Comparison of ENCODE assay signal across 11 cellular contexts in the genomic region with DNA sequence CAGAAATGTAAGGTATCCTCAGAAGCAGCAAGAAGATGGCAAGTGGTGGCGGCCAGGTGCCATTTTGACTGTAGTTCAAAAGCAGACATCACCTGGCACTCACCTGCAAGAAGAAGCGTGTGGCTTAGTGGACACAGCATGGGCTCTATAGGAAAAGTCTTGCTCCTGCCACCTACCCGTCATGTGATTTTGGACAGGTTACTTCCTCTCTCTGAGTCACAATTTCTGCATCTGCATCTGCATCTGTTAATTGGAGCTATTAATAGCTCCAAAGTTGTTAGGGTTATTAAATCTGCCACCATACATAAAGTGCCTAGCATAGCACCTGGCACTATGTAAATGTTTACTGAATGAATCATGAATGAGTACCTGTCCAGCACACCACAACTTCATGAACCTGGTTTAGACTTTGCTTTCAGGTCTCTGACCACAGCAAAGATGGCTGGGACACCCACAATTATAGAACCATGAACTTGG.
DNase-seq lines count a peak whose midpoint lies in the region; ATAC-seq and TF ChIP-seq lines count a peak whose summit lies in the region.
"Had no signal": no experiment of that assay in that cellular context is flagged by ENCODE, and none has a peak within 500 bp of the region (broad histone marks: within the 10 kb centered on the region; RNA-seq: fewer than 3 reads in every experiment).

No MANE protein-coding gene starts in this region.

- DNase-seq in DMS153 (lab: John Stamatoyannopoulos, UW) (peak; percentile 95), LNCaP clone FGC (ENCODE audit: low read depth) (peak; percentile 66), NCI-H2227 treated with DMSO at 0.1 percent for 48 hours (lab: John Stamatoyannopoulos, UW) (no peak), C1 segment of cervical spinal cord (lab: John Stamatoyannopoulos, UW) (no peak), substantia nigra (lab: John Stamatoyannopoulos, UW) (no peak)
- no peak for DNase-seq in activated naive CD8-positive, alpha-beta T cell treated with anti-CD3 and anti-CD28 coated beads, Interleukin-2, amount 50 U/mL, for 24 hours
- DNase-seq: sigmoid colon had no signal

- peaks cover 7% of the 10 kb centered on the region for H3K9me3 Mint-ChIP-seq in activated naive CD8-positive, alpha-beta T cell treated with anti-CD3 and anti-CD28 coated beads, Interleukin-2, amount 50 U/mL, for 24 hours

- H3K36me3 Mint-ChIP-seq in activated naive CD8-positive, alpha-beta T cell treated with anti-CD3 and anti-CD28 coated beads, Interleukin-2, amount 50 U/mL, for 24 hours (ENCODE audit: low read depth): peaks cover 28% of the 10 kb centered on the region

- no peaks in the 10 kb centered on the region for H3K27me3 Mint-ChIP-seq in activated naive CD8-positive, alpha-beta T cell treated with anti-CD3 and anti-CD28 coated beads, Interleukin-2, amount 50 U/mL, for 24 hours

- ATAC-seq in GM21390 (IDR thresholded peaks at IDR 0.05; ENCODE audit: unreplicated experiment): peak; percentile 52
- no peak for ATAC-seq in activated naive CD8-positive, alpha-beta T cell treated with anti-CD3 and anti-CD28 coated beads, Interleukin-2, amount 50 U/mL, for 24 hours
- ATAC-seq in HG02588 (IDR thresholded peaks at IDR 0.05; ENCODE audit: unreplicated experiment): no peak

- H3K4me3 ChIP-seq in LNCaP clone FGC (ENCODE audit: low read depth, low read length): no peak overlapping the region
- H3K4me3 ChIP-seq: sigmoid colon, SJSA1, tibial nerve had no signal

- no peak overlapping the region for H3K27ac ChIP-seq in substantia nigra (ENCODE audit: low read depth, low read length, poor library complexity, severe bottlenecking)
- H3K27ac ChIP-seq: sigmoid colon, SJSA1, tibial nerve had no signal

- peak overlapping the region; percentile 3 for H3K4me3 Mint-ChIP-seq in activated naive CD8-positive, alpha-beta T cell treated with anti-CD3 and anti-CD28 coated beads, Interleukin-2, amount 50 U/mL, for 24 hours

- peak overlapping the region; percentile 23 for H3K27ac Mint-ChIP-seq in activated naive CD8-positive, alpha-beta T cell treated with anti-CD3 and anti-CD28 coated beads, Interleukin-2, amount 50 U/mL, for 24 hours

- TF ChIP-seq CTCF in LNCaP clone FGC (IDR thresholded peaks at IDR 0.05; ENCODE audit: control insufficient read depth, extremely low read depth, insufficient read depth): no peak

- H3K4me1 Mint-ChIP-seq in activated naive CD8-positive, alpha-beta T cell treated with anti-CD3 and anti-CD28 coated beads, Interleukin-2, amount 50 U/mL, for 24 hours: peaks cover 81% of the 10 kb centered on the region

Comparison
In these comparisons a context has a peak if more than half of its experiments do, and no peak if none do; other contexts are left out.
1. DNase-seq: peak in DMS153 (single experiment) and LNCaP clone FGC (single experiment); none in activated naive CD8-positive, alpha-beta T cell treated with anti-CD3 and anti-CD28 coated beads, Interleukin-2, amount 50 U/mL, for 24 hours (single experiment), NCI-H2227 treated with DMSO at 0.1 percent for 48 hours (single experiment), C1 segment of cervical spinal cord (0 of 14) and substantia nigra (0 of 49).